11 cellular contexts compared by ENCODE assay signal in the genomic region with DNA sequence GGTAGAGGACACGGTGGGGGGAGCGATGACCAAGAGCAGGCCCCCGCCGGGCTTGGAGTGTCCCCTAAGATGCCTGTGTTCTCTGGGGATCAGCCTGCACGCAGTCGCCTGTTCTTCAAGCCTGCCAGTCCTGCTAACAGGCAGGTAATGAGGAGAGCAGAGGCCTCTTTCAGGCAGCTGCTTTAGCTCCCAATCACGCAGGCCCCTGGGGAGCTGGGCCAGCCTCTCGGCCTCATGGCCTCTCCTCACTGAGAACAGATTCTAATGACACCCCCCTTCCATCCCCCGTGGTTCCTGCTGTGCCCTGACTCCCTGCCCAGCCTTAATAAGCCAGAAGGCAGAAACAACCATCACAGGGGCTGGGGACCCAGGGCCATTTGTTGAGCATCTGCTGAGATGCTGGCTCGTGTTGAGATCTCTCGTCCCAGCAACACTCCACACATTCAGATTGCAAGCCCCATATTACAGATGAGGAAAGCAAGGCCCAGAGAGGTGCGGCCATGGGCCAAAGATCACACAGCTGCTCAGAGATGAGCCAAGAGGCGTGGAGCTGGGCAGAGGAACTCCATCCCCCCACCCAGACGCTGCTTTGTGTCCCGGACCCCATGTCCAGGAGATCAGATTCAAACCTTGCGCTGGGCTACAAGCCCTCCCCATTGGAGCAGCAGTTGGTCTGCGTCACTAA.
DNase-seq lines count a peak whose midpoint lies in the region; ATAC-seq, FAIRE-seq and TF ChIP-seq lines count a peak whose summit lies in the region.
"Had no signal": no experiment of that assay in that cellular context is flagged by ENCODE, and none has a peak within 500 bp of the region (broad histone marks: within the 10 kb centered on the region; RNA-seq: fewer than 3 reads in every experiment).

No MANE protein-coding gene starts in this region.

- peak overlapping the region; percentile 27 for H3K4me3 Mint-ChIP-seq in activated CD8-positive, alpha-beta T cell treated with anti-CD3 and anti-CD28 coated beads, Interleukin-2, amount 10 ng/mL, durations not matched to agents 7 days and 5 days
- no peak overlapping the region for H3K4me3 Mint-ChIP-seq in activated CD8-positive, alpha-beta T cell treated with anti-CD3 and anti-CD28 coated beads for 36 hours
- H3K4me3 Mint-ChIP-seq: memory B cell had no signal

- POLR2A ChIA-PET in activated CD8-positive, alpha-beta T cell treated with anti-CD3 and anti-CD28 coated beads, Interleukin-2, amount 10 ng/mL, durations not matched to agents 7 days and 5 days (lab: Charles Lee): no interaction called here
- POLR2A ChIA-PET in activated CD8-positive, alpha-beta T cell treated with anti-CD3 and anti-CD28 coated beads for 36 hours (lab: Charles Lee): no interaction called here

- FAIRE-seq in urothelium cell line (lab: Jason Lieb, UNC): no peak
- FAIRE-seq: small intestine had no signal

- intact Hi-C loops in activated CD8-positive, alpha-beta T cell treated with anti-CD3 and anti-CD28 coated beads for 36 hours (cut with micrococcal nuclease): loop anchor here (5.0 to 10.0 kb wide), 2 partner anchors 183 to 371 kb away; no protein-coding TSS in a partner anchor

- peaks cover 61% of the 10 kb centered on the region for H3K27me3 Mint-ChIP-seq in activated CD8-positive, alpha-beta T cell treated with anti-CD3 and anti-CD28 coated beads, Interleukin-2, amount 10 ng/mL, durations not matched to agents 7 days and 5 days (ENCODE audit: low read depth)
- H3K27me3 Mint-ChIP-seq in activated CD8-positive, alpha-beta T cell treated with anti-CD3 and anti-CD28 coated beads for 36 hours: peaks cover 56% of the 10 kb centered on the region

- peaks cover 13% of the 10 kb centered on the region for H3K4me1 Mint-ChIP-seq in activated CD8-positive, alpha-beta T cell treated with anti-CD3 and anti-CD28 coated beads, Interleukin-2, amount 10 ng/mL, durations not matched to agents 7 days and 5 days (ENCODE audit: low read depth)
- peaks cover 9% of the 10 kb centered on the region for H3K4me1 Mint-ChIP-seq in activated CD8-positive, alpha-beta T cell treated with anti-CD3 and anti-CD28 coated beads for 36 hours (ENCODE audit: low read depth)

- ATAC-seq in activated CD8-positive, alpha-beta T cell treated with anti-CD3 and anti-CD28 coated beads, Interleukin-2, amount 10 ng/mL, durations not matched to agents 7 days and 5 days: no peak
- ATAC-seq in activated CD8-positive, alpha-beta T cell treated with anti-CD3 and anti-CD28 coated beads for 36 hours: no peak
- no peak for ATAC-seq in GM21737 (IDR thresholded peaks at IDR 0.05; ENCODE audit: unreplicated experiment)
- no peak for ATAC-seq in omental fat pad (ENCODE audit: low FRiP score)

- CTCF ChIA-PET in activated CD8-positive, alpha-beta T cell treated with anti-CD3 and anti-CD28 coated beads, Interleukin-2, amount 10 ng/mL, durations not matched to agents 7 days and 5 days (lab: Charles Lee): interaction anchor here (1.4 to 4.3 kb wide), 3 partner anchors 373 to 438 kb away, joined by 4 to 30 read pairs (median 20); a partner anchor contains a TSS
- CTCF ChIA-PET in activated CD8-positive, alpha-beta T cell treated with anti-CD3 and anti-CD28 coated beads for 36 hours (lab: Charles Lee): interaction anchor here (1.2 to 3.5 kb wide), 2 partner anchors 340 to 374 kb away, joined by 3 to 14 read pairs; no protein-coding TSS in a partner anchor

- no peak for TF ChIP-seq CTCF in activated CD8-positive, alpha-beta T cell treated with anti-CD3 and anti-CD28 coated beads for 36 hours (IDR thresholded peaks at IDR 0.05)
- no peak for TF ChIP-seq CTCF in omental fat pad (IDR thresholded peaks at IDR 0.05)

- no peak overlapping the region for H3K27ac Mint-ChIP-seq in activated CD8-positive, alpha-beta T cell treated with anti-CD3 and anti-CD28 coated beads, Interleukin-2, amount 10 ng/mL, durations not matched to agents 7 days and 5 days
- H3K27ac Mint-ChIP-seq in activated CD8-positive, alpha-beta T cell treated with anti-CD3 and anti-CD28 coated beads for 36 hours: no peak overlapping the region
- H3K27ac Mint-ChIP-seq: memory B cell had no signal

- no peak for DNase-seq in activated CD8-positive, alpha-beta T cell treated with anti-CD3 and anti-CD28 coated beads, Interleukin-2, amount 10 ng/mL, durations not matched to agents 7 days and 5 days
- DNase-seq in activated CD8-positive, alpha-beta T cell treated with anti-CD3 and anti-CD28 coated beads for 36 hours: no peak
- peak; percentile 79 for DNase-seq in NCI-H2107 (lab: John Stamatoyannopoulos, UW)
- peak in 41 of 58 donors; percentile 3 to 79 (median 37) for DNase-seq in anterior cingulate cortex (lab: John Stamatoyannopoulos, UW)
- DNase-seq in retina: peak; percentile 76
- no peak for DNase-seq in omental fat pad (ENCODE audit: low spot score)
- no peak for DNase-seq in urothelium cell line (ENCODE audit: low spot score)
- DNase-seq: foreskin melanocyte had no signal

- H3K9me3 Mint-ChIP-seq in activated CD8-positive, alpha-beta T cell treated with anti-CD3 and anti-CD28 coated beads, Interleukin-2, amount 10 ng/mL, durations not matched to agents 7 days and 5 days (ENCODE audit: insufficient read depth): no peaks in the 10 kb centered on the region
- no peaks in the 10 kb centered on the region for H3K9me3 Mint-ChIP-seq in activated CD8-positive, alpha-beta T cell treated with anti-CD3 and anti-CD28 coated beads for 36 hours
- H3K9me3 Mint-ChIP-seq: memory B cell had no signal

- H3K36me3 Mint-ChIP-seq in activated CD8-positive, alpha-beta T cell treated with anti-CD3 and anti-CD28 coated beads, Interleukin-2, amount 10 ng/mL, durations not matched to agents 7 days and 5 days (ENCODE audit: low read depth): no peaks in the 10 kb centered on the region
- H3K36me3 Mint-ChIP-seq in activated CD8-positive, alpha-beta T cell treated with anti-CD3 and anti-CD28 coated beads for 36 hours (ENCODE audit: low read depth): no peaks in the 10 kb centered on the region
- H3K36me3 Mint-ChIP-seq: memory B cell had no signal

Comparison
In these comparisons a context has a peak if more than half of its experiments do, and no peak if none do; other contexts are left out.
1. DNase-seq: peak in NCI-H2107 (single experiment), anterior cingulate cortex (41 of 58) and retina (single experiment); none in activated CD8-positive, alpha-beta T cell treated with anti-CD3 and anti-CD28 coated beads, Interleukin-2, amount 10 ng/mL, durations not matched to agents 7 days and 5 days (single experiment), activated CD8-positive, alpha-beta T cell treated with anti-CD3 and anti-CD28 coated beads for 36 hours (single experiment), omental fat pad (single experiment) and urothelium cell line (single experiment).